ENCODE assay signal across 1 cellular context in the genomic region with DNA sequence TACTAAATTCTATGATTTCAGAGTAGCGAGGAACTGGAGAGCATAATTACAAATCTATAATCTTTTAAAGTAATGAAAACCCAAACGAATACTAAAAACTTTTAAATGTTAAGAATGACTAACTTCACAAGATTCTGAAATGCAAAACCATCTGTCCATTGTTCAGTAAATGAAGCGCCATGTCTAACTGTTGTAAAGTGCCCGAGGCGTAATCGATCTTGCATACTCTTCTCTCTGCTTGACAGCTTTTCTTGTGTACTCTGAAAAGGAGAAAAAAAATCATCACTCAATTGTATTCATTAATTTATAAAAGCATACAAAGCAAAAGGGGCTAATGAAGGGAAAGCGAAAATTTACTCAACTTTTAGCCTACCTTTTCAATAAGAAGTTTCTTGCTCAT.
TF ChIP-seq lines count a peak whose summit lies in the region.

No MANE protein-coding gene starts in this region.

TF ChIP-seq in K562, 482 proteins besides CTCF, POLR2A, EP300 and RAD21 (continued from another document):
- TF ChIP-seq, protein P1, sequence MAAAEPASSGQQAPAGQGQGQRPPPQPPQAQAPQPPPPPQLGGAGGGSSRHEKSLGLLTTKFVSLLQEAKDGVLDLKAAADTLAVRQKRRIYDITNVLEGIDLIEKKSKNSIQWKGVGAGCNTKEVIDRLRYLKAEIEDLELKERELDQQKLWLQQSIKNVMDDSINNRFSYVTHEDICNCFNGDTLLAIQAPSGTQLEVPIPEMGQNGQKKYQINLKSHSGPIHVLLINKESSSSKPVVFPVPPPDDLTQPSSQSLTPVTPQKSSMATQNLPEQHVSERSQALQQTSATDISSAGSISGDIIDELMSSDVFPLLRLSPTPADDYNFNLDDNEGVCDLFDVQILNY (CRISPR knock-in tag; IDR thresholded peaks at IDR 0.05), result no peak
- TF ChIP-seq ZNF41 (CRISPR knock-in tag; conservative IDR thresholded peaks at IDR 0.05) (no peak), ZC3H4 (CRISPR knock-in tag; IDR thresholded peaks at IDR 0.05; ENCODE audit: borderline replicate concordance) (no peak)
TF ChIP-seq in K562: peak in this region for 1.
